In the genomic region with DNA sequence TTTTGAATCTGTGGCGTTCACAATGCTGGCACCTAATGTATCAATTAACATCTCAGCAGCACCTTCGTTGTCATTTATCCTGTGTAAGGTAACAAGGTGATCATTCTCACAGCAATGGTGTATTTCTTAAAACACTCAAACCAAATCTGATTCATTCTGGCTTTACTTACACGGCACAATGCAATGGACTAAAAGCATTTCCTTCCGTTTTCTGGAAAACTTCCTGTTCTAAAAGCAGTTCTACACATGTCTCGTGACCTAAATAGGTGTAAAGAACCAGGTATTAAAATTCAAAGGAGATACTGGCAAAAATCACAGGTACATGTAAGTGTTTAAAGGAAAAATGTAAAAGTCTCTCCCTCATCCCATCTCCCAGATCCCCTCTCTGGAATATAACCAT, we compare ENCODE assay signal across 16 cellular contexts.
"Had no signal": no experiment of that assay in that cellular context is flagged by ENCODE, and none has a peak within 500 bp of the region (broad histone marks: within the 10 kb centered on the region; RNA-seq: fewer than 3 reads in every experiment).

No MANE protein-coding gene starts in this region.

- H3K9me3 Mint-ChIP-seq: dendritic cell treated with granulocyte-macrophage colony-stimulating factor and Interleukin-4, amounts not matched to agents 40 ng/mL and 50 ng/mL, for 4 days; naive thymus-derived CD8-positive, alpha-beta T cell; type B pancreatic cell had no signal

- H3K27ac Mint-ChIP-seq: dendritic cell treated with granulocyte-macrophage colony-stimulating factor and Interleukin-4, amounts not matched to agents 40 ng/mL and 50 ng/mL, for 4 days; naive thymus-derived CD8-positive, alpha-beta T cell; type B pancreatic cell had no signal

- H3K4me3 Mint-ChIP-seq: dendritic cell treated with granulocyte-macrophage colony-stimulating factor and Interleukin-4, amounts not matched to agents 40 ng/mL and 50 ng/mL, for 4 days; naive thymus-derived CD8-positive, alpha-beta T cell; type B pancreatic cell had no signal

- H3K27me3 Mint-ChIP-seq: dendritic cell treated with granulocyte-macrophage colony-stimulating factor and Interleukin-4, amounts not matched to agents 40 ng/mL and 50 ng/mL, for 4 days; naive thymus-derived CD8-positive, alpha-beta T cell; type B pancreatic cell had no signal

- H3K4me3 ChIP-seq: gastrocnemius medialis, mucosa of descending colon, ovary, suprapubic skin, thyroid gland had no signal

- DNase-seq: effector CD4-positive, alpha-beta T cell; gastrocnemius medialis; islet precursor cell; mucosa of descending colon; naive thymus-derived CD8-positive, alpha-beta T cell; ovary; right cardiac atrium; small intestine; stimulated activated CD4-positive, alpha-beta T cell treated with anti-CD3 and anti-CD28 coated beads, Interleukin-12 subunit alpha, Interleukin-12 subunit beta, amount 100 ng/mL, for 4 hours; stimulated activated naive CD4-positive, alpha-beta T cell; thyroid gland had no signal

- H3K27ac ChIP-seq: ovary, suprapubic skin, thyroid gland had no signal

- H3K36me3 ChIP-seq: ovary had no signal

- H3K27me3 ChIP-seq: gastrocnemius medialis, ovary, suprapubic skin, thyroid gland had no signal

- ATAC-seq: esophagus mucosa; gastrocnemius medialis; left lobe of liver; mucosa of descending colon; naive thymus-derived CD8-positive, alpha-beta T cell; right cardiac atrium had no signal

- H3K9me3 ChIP-seq: gastrocnemius medialis, mucosa of descending colon, ovary, suprapubic skin, thyroid gland had no signal
